ENCODE assay signal across 2 cellular contexts in the genomic region with DNA sequence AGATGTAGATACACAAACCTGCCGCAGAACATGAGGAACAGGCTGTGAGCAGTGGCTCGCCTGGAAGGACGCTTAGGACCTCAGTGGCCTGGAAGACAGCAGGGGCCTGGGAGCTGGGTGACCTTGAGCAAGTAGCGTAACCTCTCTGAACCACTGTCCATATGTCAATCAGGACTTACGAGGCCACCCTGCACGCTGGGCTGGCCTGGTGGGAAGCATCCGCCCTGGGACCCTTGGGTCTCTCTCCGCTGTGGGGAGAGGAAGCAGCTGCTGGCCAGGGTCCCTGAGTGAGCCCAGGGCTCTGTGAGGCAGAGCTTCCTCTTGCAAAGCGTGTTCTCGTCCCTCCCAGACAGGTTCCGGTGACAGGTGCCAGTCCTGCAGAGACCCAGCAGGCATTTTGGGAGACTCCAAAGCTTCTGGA.
TF ChIP-seq lines count a peak whose summit lies in the region.

No MANE protein-coding gene starts in this region.

TF ChIP-seq in WTC11, 78 proteins besides CTCF, POLR2A, EP300 and RAD21 (continues in another document):
- TF ChIP-seq ATF1 (CRISPR knock-in tag; IDR thresholded peaks at IDR 0.05) (no peak), MLX (CRISPR knock-in tag; IDR thresholded peaks at IDR 0.05) (no peak), ZNF425 (CRISPR knock-in tag; conservative IDR thresholded peaks at IDR 0.05) (no peak), TEAD4 (CRISPR knock-in tag; IDR thresholded peaks at IDR 0.05) (no peak), NR1H2 (CRISPR knock-in tag; IDR thresholded peaks at IDR 0.05) (no peak), GABPB1 (CRISPR knock-in tag; IDR thresholded peaks at IDR 0.05) (no peak), CREM (CRISPR knock-in tag; IDR thresholded peaks at IDR 0.05) (no peak), RELA (CRISPR knock-in tag; IDR thresholded peaks at IDR 0.05; ENCODE audit: borderline replicate concordance) (no peak)
- TF ChIP-seq, protein P1, sequence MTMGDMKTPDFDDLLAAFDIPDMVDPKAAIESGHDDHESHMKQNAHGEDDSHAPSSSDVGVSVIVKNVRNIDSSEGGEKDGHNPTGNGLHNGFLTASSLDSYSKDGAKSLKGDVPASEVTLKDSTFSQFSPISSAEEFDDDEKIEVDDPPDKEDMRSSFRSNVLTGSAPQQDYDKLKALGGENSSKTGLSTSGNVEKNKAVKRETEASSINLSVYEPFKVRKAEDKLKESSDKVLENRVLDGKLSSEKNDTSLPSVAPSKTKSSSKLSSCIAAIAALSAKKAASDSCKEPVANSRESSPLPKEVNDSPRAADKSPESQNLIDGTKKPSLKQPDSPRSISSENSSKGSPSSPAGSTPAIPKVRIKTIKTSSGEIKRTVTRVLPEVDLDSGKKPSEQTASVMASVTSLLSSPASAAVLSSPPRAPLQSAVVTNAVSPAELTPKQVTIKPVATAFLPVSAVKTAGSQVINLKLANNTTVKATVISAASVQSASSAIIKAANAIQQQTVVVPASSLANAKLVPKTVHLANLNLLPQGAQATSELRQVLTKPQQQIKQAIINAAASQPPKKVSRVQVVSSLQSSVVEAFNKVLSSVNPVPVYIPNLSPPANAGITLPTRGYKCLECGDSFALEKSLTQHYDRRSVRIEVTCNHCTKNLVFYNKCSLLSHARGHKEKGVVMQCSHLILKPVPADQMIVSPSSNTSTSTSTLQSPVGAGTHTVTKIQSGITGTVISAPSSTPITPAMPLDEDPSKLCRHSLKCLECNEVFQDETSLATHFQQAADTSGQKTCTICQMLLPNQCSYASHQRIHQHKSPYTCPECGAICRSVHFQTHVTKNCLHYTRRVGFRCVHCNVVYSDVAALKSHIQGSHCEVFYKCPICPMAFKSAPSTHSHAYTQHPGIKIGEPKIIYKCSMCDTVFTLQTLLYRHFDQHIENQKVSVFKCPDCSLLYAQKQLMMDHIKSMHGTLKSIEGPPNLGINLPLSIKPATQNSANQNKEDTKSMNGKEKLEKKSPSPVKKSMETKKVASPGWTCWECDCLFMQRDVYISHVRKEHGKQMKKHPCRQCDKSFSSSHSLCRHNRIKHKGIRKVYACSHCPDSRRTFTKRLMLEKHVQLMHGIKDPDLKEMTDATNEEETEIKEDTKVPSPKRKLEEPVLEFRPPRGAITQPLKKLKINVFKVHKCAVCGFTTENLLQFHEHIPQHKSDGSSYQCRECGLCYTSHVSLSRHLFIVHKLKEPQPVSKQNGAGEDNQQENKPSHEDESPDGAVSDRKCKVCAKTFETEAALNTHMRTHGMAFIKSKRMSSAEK (CRISPR knock-in tag; IDR thresholded peaks at IDR 0.05; ENCODE audit: borderline replicate concordance) = no peak
- TF ChIP-seq, protein P2, sequence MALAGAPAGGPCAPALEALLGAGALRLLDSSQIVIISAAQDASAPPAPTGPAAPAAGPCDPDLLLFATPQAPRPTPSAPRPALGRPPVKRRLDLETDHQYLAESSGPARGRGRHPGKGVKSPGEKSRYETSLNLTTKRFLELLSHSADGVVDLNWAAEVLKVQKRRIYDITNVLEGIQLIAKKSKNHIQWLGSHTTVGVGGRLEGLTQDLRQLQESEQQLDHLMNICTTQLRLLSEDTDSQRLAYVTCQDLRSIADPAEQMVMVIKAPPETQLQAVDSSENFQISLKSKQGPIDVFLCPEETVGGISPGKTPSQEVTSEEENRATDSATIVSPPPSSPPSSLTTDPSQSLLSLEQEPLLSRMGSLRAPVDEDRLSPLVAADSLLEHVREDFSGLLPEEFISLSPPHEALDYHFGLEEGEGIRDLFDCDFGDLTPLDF (CRISPR knock-in tag; IDR thresholded peaks at IDR 0.05) = no peak
- TF ChIP-seq, protein P3, sequence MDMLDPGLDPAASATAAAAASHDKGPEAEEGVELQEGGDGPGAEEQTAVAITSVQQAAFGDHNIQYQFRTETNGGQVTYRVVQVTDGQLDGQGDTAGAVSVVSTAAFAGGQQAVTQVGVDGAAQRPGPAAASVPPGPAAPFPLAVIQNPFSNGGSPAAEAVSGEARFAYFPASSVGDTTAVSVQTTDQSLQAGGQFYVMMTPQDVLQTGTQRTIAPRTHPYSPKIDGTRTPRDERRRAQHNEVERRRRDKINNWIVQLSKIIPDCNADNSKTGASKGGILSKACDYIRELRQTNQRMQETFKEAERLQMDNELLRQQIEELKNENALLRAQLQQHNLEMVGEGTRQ (CRISPR knock-in tag; IDR thresholded peaks at IDR 0.05) = no peak

TF ChIP-seq in HepG2, 621 proteins besides CTCF, POLR2A, EP300 and RAD21:
- TF ChIP-seq CAMTA2 (CRISPR knock-in tag; IDR thresholded peaks at IDR 0.05; ENCODE audit: borderline replicate concordance) = 0 out of 2 replicates have a peak, but pooled peaks have one; percentile 11
- TF ChIP-seq, protein P4, sequence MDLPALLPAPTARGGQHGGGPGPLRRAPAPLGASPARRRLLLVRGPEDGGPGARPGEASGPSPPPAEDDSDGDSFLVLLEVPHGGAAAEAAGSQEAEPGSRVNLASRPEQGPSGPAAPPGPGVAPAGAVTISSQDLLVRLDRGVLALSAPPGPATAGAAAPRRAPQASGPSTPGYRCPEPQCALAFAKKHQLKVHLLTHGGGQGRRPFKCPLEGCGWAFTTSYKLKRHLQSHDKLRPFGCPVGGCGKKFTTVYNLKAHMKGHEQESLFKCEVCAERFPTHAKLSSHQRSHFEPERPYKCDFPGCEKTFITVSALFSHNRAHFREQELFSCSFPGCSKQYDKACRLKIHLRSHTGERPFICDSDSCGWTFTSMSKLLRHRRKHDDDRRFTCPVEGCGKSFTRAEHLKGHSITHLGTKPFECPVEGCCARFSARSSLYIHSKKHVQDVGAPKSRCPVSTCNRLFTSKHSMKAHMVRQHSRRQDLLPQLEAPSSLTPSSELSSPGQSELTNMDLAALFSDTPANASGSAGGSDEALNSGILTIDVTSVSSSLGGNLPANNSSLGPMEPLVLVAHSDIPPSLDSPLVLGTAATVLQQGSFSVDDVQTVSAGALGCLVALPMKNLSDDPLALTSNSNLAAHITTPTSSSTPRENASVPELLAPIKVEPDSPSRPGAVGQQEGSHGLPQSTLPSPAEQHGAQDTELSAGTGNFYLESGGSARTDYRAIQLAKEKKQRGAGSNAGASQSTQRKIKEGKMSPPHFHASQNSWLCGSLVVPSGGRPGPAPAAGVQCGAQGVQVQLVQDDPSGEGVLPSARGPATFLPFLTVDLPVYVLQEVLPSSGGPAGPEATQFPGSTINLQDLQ (CRISPR knock-in tag; IDR thresholded peaks at IDR 0.05) = peak; percentile 15; the same call in 1 of the 2 replicates
- TF ChIP-seq POGK (CRISPR knock-in tag; conservative IDR thresholded peaks at IDR 0.05) = 0 out of 2 replicates have a peak, but pooled peaks have one; percentile 32
- no peak for TF ChIP-seq TAF15 (IDR thresholded peaks at IDR 0.05; ENCODE audit: low read depth, low read length, poor library complexity, severe bottlenecking)
- peak; percentile 99 for TF ChIP-seq ZNF768 (CRISPR knock-in tag; IDR thresholded peaks at IDR 0.05)
- no peak for TF ChIP-seq ZBTB1 (CRISPR knock-in tag; IDR thresholded peaks at IDR 0.05; ENCODE audit: borderline replicate concordance)
- no peak; the same call in 1 of the 2 replicates for TF ChIP-seq ZNF350 (CRISPR knock-in tag; IDR thresholded peaks at IDR 0.05; ENCODE audit: borderline replicate concordance, low read depth)
- TF ChIP-seq RBM22 (optimal IDR thresholded peaks at IDR 0.05; ENCODE audit: low read length) = peak; percentile 24
- TF ChIP-seq RCOR2 (CRISPR knock-in tag; IDR thresholded peaks at IDR 0.05) = peak; percentile 31; the same call in 1 of the 2 replicates
- TF ChIP-seq ZNF790 (CRISPR knock-in tag; IDR thresholded peaks at IDR 0.05; ENCODE audit: borderline replicate concordance) = 0 out of 2 replicates have a peak, but pooled peaks have one; percentile 8
- TF ChIP-seq, protein P5, sequence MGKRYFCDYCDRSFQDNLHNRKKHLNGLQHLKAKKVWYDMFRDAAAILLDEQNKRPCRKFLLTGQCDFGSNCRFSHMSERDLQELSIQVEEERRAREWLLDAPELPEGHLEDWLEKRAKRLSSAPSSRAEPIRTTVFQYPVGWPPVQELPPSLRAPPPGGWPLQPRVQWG (CRISPR knock-in tag; IDR thresholded peaks at IDR 0.05; ENCODE audit: borderline replicate concordance, low read depth) = no peak
- TF ChIP-seq, protein P6, sequence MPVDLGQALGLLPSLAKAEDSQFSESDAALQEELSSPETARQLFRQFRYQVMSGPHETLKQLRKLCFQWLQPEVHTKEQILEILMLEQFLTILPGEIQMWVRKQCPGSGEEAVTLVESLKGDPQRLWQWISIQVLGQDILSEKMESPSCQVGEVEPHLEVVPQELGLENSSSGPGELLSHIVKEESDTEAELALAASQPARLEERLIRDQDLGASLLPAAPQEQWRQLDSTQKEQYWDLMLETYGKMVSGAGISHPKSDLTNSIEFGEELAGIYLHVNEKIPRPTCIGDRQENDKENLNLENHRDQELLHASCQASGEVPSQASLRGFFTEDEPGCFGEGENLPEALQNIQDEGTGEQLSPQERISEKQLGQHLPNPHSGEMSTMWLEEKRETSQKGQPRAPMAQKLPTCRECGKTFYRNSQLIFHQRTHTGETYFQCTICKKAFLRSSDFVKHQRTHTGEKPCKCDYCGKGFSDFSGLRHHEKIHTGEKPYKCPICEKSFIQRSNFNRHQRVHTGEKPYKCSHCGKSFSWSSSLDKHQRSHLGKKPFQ (CRISPR knock-in tag; IDR thresholded peaks at IDR 0.05; ENCODE audit: insufficient replicate concordance) = peak; percentile 46
- 0 out of 2 replicates have a peak, but pooled peaks have one; percentile 3 for TF ChIP-seq ZNF34 (CRISPR knock-in tag; IDR thresholded peaks at IDR 0.05; ENCODE audit: borderline replicate concordance)
- TF ChIP-seq ZNF782 (CRISPR knock-in tag; IDR thresholded peaks at IDR 0.05; ENCODE audit: borderline replicate concordance) = peak; percentile 12; the same call in 1 of the 2 replicates
- no peak for TF ChIP-seq TBP (CRISPR knock-in tag; IDR thresholded peaks at IDR 0.05)
- TF ChIP-seq ZMYM3 (CRISPR knock-in tag; IDR thresholded peaks at IDR 0.05) = peak; percentile 82
- 0 out of 2 replicates have a peak, but pooled peaks have one; percentile 40 for TF ChIP-seq MEIS2 (CRISPR knock-in tag; IDR thresholded peaks at IDR 0.05)
- no peak for TF ChIP-seq PAF1 (CRISPR knock-in tag; IDR thresholded peaks at IDR 0.05)
- TF ChIP-seq ZNF788 (CRISPR knock-in tag; IDR thresholded peaks at IDR 0.05; ENCODE audit: borderline replicate concordance) = 0 out of 2 replicates have a peak, but pooled peaks have one; percentile 19
- TF ChIP-seq ZNF781 (CRISPR knock-in tag; IDR thresholded peaks at IDR 0.05; ENCODE audit: borderline replicate concordance, not compliant biosample characterization) = peak; percentile 9
- no peak for TF ChIP-seq E2F2 (CRISPR knock-in tag; IDR thresholded peaks at IDR 0.05; ENCODE audit: borderline replicate concordance)
- TF ChIP-seq ARHGAP35 (CRISPR knock-in tag; IDR thresholded peaks at IDR 0.05; ENCODE audit: borderline replicate concordance) = no peak
TF ChIP-seq in HepG2: peak in this region for 14.
